In genomic region chr19:36527873-36528193, GRCh38 we compare ENCODE assay signal across 8 cellular contexts. TPM values are rescaled to one million over a fixed set of nuclear protein-coding genes. Genes with fewer than 3 reads are reported as not detected.
A peak's percentile ranks its signal among the peaks of the same experiment; 100 is the strongest.
DNase-seq lines count a peak whose midpoint lies in the region; ATAC-seq and TF ChIP-seq lines count a peak whose summit lies in the region.

No MANE protein-coding gene starts in this region.

- H3K4me1 ChIP-seq in DND-41 (ENCODE audit: insufficient read depth, low read length) (peaks cover 27% of the 10 kb centered on the region), NT2/D1 (ENCODE audit: insufficient read depth, insufficient read length) (no peaks in the 10 kb centered on the region), endodermal cell (ENCODE audit: control insufficient read depth, insufficient read depth, low read length) (peaks cover 3% of the 10 kb centered on the region)

- H3K27me3 ChIP-seq in DND-41 (ENCODE audit: insufficient read depth, low read length, poor library complexity) (no peaks in the 10 kb centered on the region), NT2/D1 (ENCODE audit: insufficient read depth, insufficient read length) (no peaks in the 10 kb centered on the region), endodermal cell (ENCODE audit: control insufficient read depth, insufficient read depth, low read length, poor library complexity, severe bottlenecking) (no peaks in the 10 kb centered on the region)

- H3K79me2 ChIP-seq in DND-41 (ENCODE audit: insufficient read depth, low read length) = peaks cover 66% of the 10 kb centered on the region

- H3K9me3 ChIP-seq in DND-41 (ENCODE audit: insufficient read depth, low read length, severe bottlenecking) (peaks cover 26% of the 10 kb centered on the region), NT2/D1 (ENCODE audit: insufficient read depth, low read length) (peaks cover 11% of the 10 kb centered on the region; the same call in 1 of the 2 replicates), endodermal cell (ENCODE audit: control insufficient read depth, low read length) (peaks cover 65% of the 10 kb centered on the region)

- peaks cover 15% of the 10 kb centered on the region for H3K4me1 Mint-ChIP-seq in endodermal cell

- peak overlapping the region; percentile 100 for H3K27ac Mint-ChIP-seq in endodermal cell

- H4K20me1 ChIP-seq in DND-41 (ENCODE audit: insufficient read depth, low read length) = no peaks in the 10 kb centered on the region

- H3K27ac ChIP-seq in DND-41 (ENCODE audit: low read length) (peak overlapping the region; percentile 94), endodermal cell (ENCODE audit: low read depth, low read length) (peak overlapping the region; percentile 96)

- peaks cover 36% of the 10 kb centered on the region for H3K36me3 ChIP-seq in DND-41 (ENCODE audit: insufficient read depth, low read length)
- H3K36me3 ChIP-seq in NT2/D1 (ENCODE audit: insufficient read depth, insufficient read length, low read length) = peaks cover 26% of the 10 kb centered on the region
- H3K36me3 ChIP-seq in endodermal cell (ENCODE audit: control insufficient read depth, insufficient read depth, low read length) = peaks cover 39% of the 10 kb centered on the region

- peak overlapping the region; percentile 85 for H3K4me2 ChIP-seq in DND-41 (ENCODE audit: insufficient read depth, low read length)

- H3K9me3 Mint-ChIP-seq in endodermal cell = peaks cover 62% of the 10 kb centered on the region

- TF ChIP-seq CTCF in DND-41 (IDR thresholded peaks at IDR 0.05; ENCODE audit: borderline replicate concordance, extremely low read depth, low read length, poor library complexity, severe bottlenecking) = no peak
- TF ChIP-seq CTCF in endodermal cell (conservative IDR thresholded peaks at IDR 0.05) = no peak
- TF ChIP-seq CTCF in omental fat pad (IDR thresholded peaks at IDR 0.05) = no peak

- DNase-seq in DND-41 (no peak), NT2/D1 (ENCODE audit: low read depth, low spot score) (no peak), endodermal cell (no peak), omental fat pad (ENCODE audit: low spot score) (no peak), NCI-H69 (lab: John Stamatoyannopoulos, UW) (no peak)
- no peak for DNase-seq in activated CD4-positive, alpha-beta T cell treated with anti-CD3 and anti-CD28 coated beads, Interleukin-2, amount 50 U/mL, for 48 hours

- peak overlapping the region; percentile 39 to 76 for H3K4me3 ChIP-seq in DND-41 (ENCODE audit: low read depth in 1 of 2, low read length in 2 of 2)
- H3K4me3 ChIP-seq in NT2/D1 (ENCODE audit: insufficient read length, low read depth) = peak overlapping the region; percentile 73
- peak overlapping the region; percentile 100 for H3K4me3 ChIP-seq in endodermal cell (ENCODE audit: low read length)

- WGBS in endodermal cell (ENCODE audit: insufficient coverage in 1 of 2, insufficient read length in 1 of 2), 2 experiments = 0 to 1% methylated on average over 1 to 13 of the region's 13 CpGs

- H3K36me3 Mint-ChIP-seq in endodermal cell (ENCODE audit: low read depth) = peaks cover 49% of the 10 kb centered on the region

- no peaks in the 10 kb centered on the region for H3K27me3 Mint-ChIP-seq in endodermal cell (ENCODE audit: insufficient read depth)

- H3K9ac ChIP-seq in DND-41 (ENCODE audit: low read depth, low read length) = peak overlapping the region; percentile 76
- peak overlapping the region; percentile 90 for H3K9ac ChIP-seq in NT2/D1 (ENCODE audit: insufficient read length, low read depth)
- peak overlapping the region; percentile 98 for H3K9ac ChIP-seq in endodermal cell (ENCODE audit: extremely low read depth, low read length, poor library complexity, severe bottlenecking)

- H3K4me3 Mint-ChIP-seq in endodermal cell = peak overlapping the region; percentile 98

- ATAC-seq in DND-41 (ENCODE audit: insufficient read depth, low read depth) (peak; percentile 34), omental fat pad (ENCODE audit: low FRiP score) (peak; percentile 25), HG03025 (IDR thresholded peaks at IDR 0.05; ENCODE audit: low FRiP score, unreplicated experiment) (no peak), HG03432 (IDR thresholded peaks at IDR 0.05; ENCODE audit: unreplicated experiment) (no peak)

- H2AFZ ChIP-seq in DND-41 (ENCODE audit: low read depth, low read length) = peak overlapping the region; percentile 99

RNA-seq across cellular contexts. Expression of gene ZNF260, which starts 0.2 kb away (rescaled TPM):
- total RNA-seq in endodermal cell = 10 to 100 TPM; 47.3 to 56.3 TPM
- polyA plus RNA-seq in endodermal cell (2013, experiment 1 of 2) = 33.5 TPM
- 27.9 TPM for polyA plus RNA-seq in endodermal cell (2013, experiment 2 of 2)
- 10 to 100 TPM in 2 of 4 donors, 1 to 10 TPM in 2; 5.3 to 31.5 (median 9.1) TPM for total RNA-seq in omental fat pad

RNA-seq across cellular contexts. Expression of gene ZNF566, which starts 38.5 kb away (rescaled TPM):
- total RNA-seq in endodermal cell = 10 to 100 TPM; 10.8 to 13.2 TPM
- polyA plus RNA-seq in endodermal cell (2013, experiment 1 of 2) = 13.3 TPM
- polyA plus RNA-seq in endodermal cell (2013, experiment 2 of 2) = 13.2 TPM
- 10 to 100 TPM in 3 of 4 donors, 1 to 10 TPM in 1; 8.1 to 22.7 (median 12.2) TPM for total RNA-seq in omental fat pad

RNA-seq across cellular contexts. Expression of gene ZNF529, which starts 45.3 kb away (rescaled TPM):
- total RNA-seq in endodermal cell = 10 to 100 TPM; 14.6 to 20.4 TPM
- 14.7 TPM for polyA plus RNA-seq in endodermal cell (2013, experiment 1 of 2)
- 13.2 TPM for polyA plus RNA-seq in endodermal cell (2013, experiment 2 of 2)
- total RNA-seq in omental fat pad = 10 to 100 TPM in 2 of 4 donors, 1 to 10 TPM in 2; 9.8 to 17.1 (median 11.9) TPM

Comparison
In these comparisons a context has a peak if more than half of its experiments do, and no peak if none do; other contexts are left out.
1. ATAC-seq: peak in DND-41 (single experiment) and omental fat pad (single experiment); none in HG03025 (single experiment) and HG03432 (single experiment).
2. Peak in every context shown above with its lines, with median percentiles within 50 percentile points of each other: H3K4me3 ChIP-seq and H3K9ac ChIP-seq.